Comparison of ENCODE assay signal across 8 cellular contexts in the genomic region with DNA sequence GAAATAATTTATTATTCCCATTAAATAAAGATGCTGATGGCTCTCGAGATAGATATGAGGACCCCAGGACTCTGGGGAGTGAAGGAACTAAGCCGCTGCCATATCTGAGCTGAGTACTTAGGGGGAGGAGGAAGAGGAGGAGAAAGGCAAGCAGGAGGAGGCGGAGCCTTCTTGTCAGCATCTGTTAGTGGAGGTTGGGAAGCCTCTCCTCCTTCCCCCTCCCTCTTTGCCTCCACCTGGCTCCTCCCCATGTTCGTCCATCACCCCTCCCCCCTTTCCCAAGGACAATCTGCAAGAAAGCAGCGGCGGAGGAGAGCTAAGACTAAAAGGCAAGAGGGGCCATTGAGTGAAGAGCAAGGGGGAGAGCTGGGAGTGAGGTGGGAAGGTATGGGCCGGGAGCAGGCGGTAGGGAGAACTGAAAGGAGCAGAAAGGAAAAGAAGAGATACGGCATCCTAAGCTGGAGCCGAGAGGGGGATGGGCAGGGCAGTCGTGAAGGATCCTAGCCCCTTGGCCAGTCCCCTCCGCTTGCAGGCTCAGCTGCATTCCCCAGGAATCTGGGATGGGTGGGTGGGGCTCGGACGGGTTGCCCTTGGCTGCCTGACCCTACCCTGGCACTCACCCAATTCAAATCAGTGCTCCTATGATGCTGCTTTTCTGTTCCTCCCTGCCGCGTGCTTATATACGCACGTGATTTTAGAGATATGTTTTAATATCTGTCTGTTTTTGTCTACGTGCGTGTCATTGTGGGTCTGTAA. TPM values are rescaled to one million over a fixed set of nuclear protein-coding genes. Genes with fewer than 3 reads are reported as not detected.
A peak's percentile ranks its signal among the peaks of the same experiment; 100 is the strongest.
DNase-seq lines count a peak whose midpoint lies in the region; ATAC-seq and TF ChIP-seq lines count a peak whose summit lies in the region.

PFKM (plus strand) TSS at position 287 of the 756 bp plus-strand sequence. CDS start 3,411 bp downstream, outside the sequence.

- ATAC-seq in RWPE2 (ENCODE audit: low read depth) = peak; percentile 99

- peak within 1 kb of the TSS; percentile 85 for H2AFZ ChIP-seq in GM23248

- H3K79me2 ChIP-seq in DOHH2 (ENCODE audit: control insufficient read depth, low read length) = peaks cover 35% of the 10 kb centered on the region
- peaks cover 26% of the 10 kb centered on the region for H3K79me2 ChIP-seq in GM23248 (ENCODE audit: insufficient read depth)

- TF ChIP-seq CTCF in DOHH2 (IDR thresholded peaks at IDR 0.05; ENCODE audit: low read depth, low read length, poor library complexity, severe bottlenecking) (no peak), RWPE2 (IDR thresholded peaks at IDR 0.05; ENCODE audit: poor library complexity, severe bottlenecking) (no peak), fibroblast of pulmonary artery (IDR thresholded peaks at IDR 0.05; ENCODE audit: low read length, missing control alignments) (no peak), nephron (IDR thresholded peaks at IDR 0.05; ENCODE audit: unreplicated experiment in 3 of 3) (no peak)

- H4K20me1 ChIP-seq in DOHH2 (ENCODE audit: control insufficient read depth, insufficient read depth, low read depth, low read length) = no peaks in the 10 kb centered on the region
- H4K20me1 ChIP-seq in GM23248 (ENCODE audit: insufficient read depth) = no peaks in the 10 kb centered on the region

- in situ Hi-C loops in GM23248 (cut with MboI) = no loop called here

- peaks cover 39% of the 10 kb centered on the region for H3K36me3 ChIP-seq in DOHH2 (ENCODE audit: control insufficient read depth, low read length)
- H3K36me3 ChIP-seq in GM23248 (ENCODE audit: low read depth) = no peaks in the 10 kb centered on the region
- H3K36me3 ChIP-seq in RWPE2 (ENCODE audit: low read depth) = peaks cover 20% of the 10 kb centered on the region
- H3K36me3 ChIP-seq in stomach smooth muscle (ENCODE audit: control insufficient read depth in 2 of 2, insufficient read depth in 2 of 2, low read length in 2 of 2) = peaks cover 2 to 6% of the 10 kb centered on the region in 2 donors

- no peaks in the 10 kb centered on the region for H3K9me2 ChIP-seq in DOHH2 (replicated peaks; ENCODE audit: control insufficient read depth, low read length)
- no peaks in the 10 kb centered on the region for H3K9me2 ChIP-seq in GM23248 (ENCODE audit: insufficient read depth)

- H3K27ac Mint-ChIP-seq in activated T-helper 2 cell treated with anti-CD3 and anti-CD28 coated beads, Interferon-gamma antibody, Interleukin-2, Interleukin-4, amounts not matched to agents 10 μg/mL and 5 μg/mL and 100 μg/mL, durations not matched to agents 14 hours and 24 hours and 36 hours = peak within 1 kb of the TSS; percentile 74
- H3K27ac Mint-ChIP-seq in nephron = peak within 1 kb of the TSS; percentile 81 to 96 (median 96)

- H3K4me3 ChIP-seq in DOHH2 (ENCODE audit: low read length) (peak within 1 kb of the TSS; percentile 94), GM23248 (peak within 1 kb of the TSS; percentile 91), RWPE2 (ENCODE audit: severe bottlenecking) (peak within 1 kb of the TSS; percentile 60), fibroblast of pulmonary artery (replicated peaks; ENCODE audit: low read depth, low read length) (peak within 1 kb of the TSS; percentile 71), stomach smooth muscle (ENCODE audit: low read length in 2 of 2) (peak within 1 kb of the TSS; percentile 91 to 98)

- H3K4me1 ChIP-seq in DOHH2 (ENCODE audit: control insufficient read depth, low read length) = peaks cover 32% of the 10 kb centered on the region
- H3K4me1 ChIP-seq in GM23248 (ENCODE audit: insufficient read depth) = peaks cover 5% of the 10 kb centered on the region; the same call in 1 of the 2 replicates
- H3K4me1 ChIP-seq in RWPE2 (ENCODE audit: insufficient read depth, poor library complexity, severe bottlenecking) = peaks cover 3% of the 10 kb centered on the region
- H3K4me1 ChIP-seq in stomach smooth muscle (ENCODE audit: control insufficient read depth, insufficient read depth, low read length) = peaks cover 5% of the 10 kb centered on the region

- H3K4me3 Mint-ChIP-seq in activated T-helper 2 cell treated with anti-CD3 and anti-CD28 coated beads, Interferon-gamma antibody, Interleukin-2, Interleukin-4, amounts not matched to agents 10 μg/mL and 5 μg/mL and 100 μg/mL, durations not matched to agents 14 hours and 24 hours and 36 hours (ENCODE audit: low read depth) = peak within 1 kb of the TSS; percentile 96
- peak within 1 kb of the TSS; percentile 95 to 98 (median 96) for H3K4me3 Mint-ChIP-seq in nephron

- H3K9ac ChIP-seq in GM23248 (peak within 1 kb of the TSS; percentile 81), stomach smooth muscle (ENCODE audit: low read length in 2 of 2) (peak within 1 kb of the TSS; percentile 62 to 77)

- no peaks in the 10 kb centered on the region for H3K9me3 Mint-ChIP-seq in activated T-helper 2 cell treated with anti-CD3 and anti-CD28 coated beads, Interferon-gamma antibody, Interleukin-2, Interleukin-4, amounts not matched to agents 10 μg/mL and 5 μg/mL and 100 μg/mL, durations not matched to agents 14 hours and 24 hours and 36 hours
- H3K9me3 Mint-ChIP-seq in nephron = no peaks in the 10 kb centered on the region

- H3K27me3 Mint-ChIP-seq in activated T-helper 2 cell treated with anti-CD3 and anti-CD28 coated beads, Interferon-gamma antibody, Interleukin-2, Interleukin-4, amounts not matched to agents 10 μg/mL and 5 μg/mL and 100 μg/mL, durations not matched to agents 14 hours and 24 hours and 36 hours (ENCODE audit: low read depth) = peaks cover 18% of the 10 kb centered on the region
- peaks cover 5% of the 10 kb centered on the region for H3K27me3 Mint-ChIP-seq in nephron (ENCODE audit: low read depth)

- H3K9me3 ChIP-seq in DOHH2 (ENCODE audit: control insufficient read depth, insufficient read depth, low read length) (no peaks in the 10 kb centered on the region), GM23248 (ENCODE audit: low read depth) (no peaks in the 10 kb centered on the region), RWPE2 (ENCODE audit: severe bottlenecking) (no peaks in the 10 kb centered on the region), stomach smooth muscle (ENCODE audit: control insufficient read depth in 2 of 2, low read length in 2 of 2) (no peaks in the 10 kb centered on the region)

- DNase-seq in GM23248 = peak; percentile 94
- DNase-seq in LHCN-M2 (ENCODE audit: low read depth) = peak; percentile 86
- DNase-seq in RWPE2 (ENCODE audit: low spot score) = peak; percentile 80
- peak; percentile 69 for DNase-seq in activated T-helper 2 cell treated with anti-CD3 and anti-CD28 coated beads, Interferon-gamma antibody, Interleukin-2, Interleukin-4, amounts not matched to agents 10 μg/mL and 5 μg/mL and 100 μg/mL, durations not matched to agents 14 hours and 24 hours and 36 hours (ENCODE audit: low spot score)
- peak; percentile 94 for DNase-seq in fibroblast of pulmonary artery (ENCODE audit: low read depth)

- peaks cover 3% of the 10 kb centered on the region for H3F3A ChIP-seq in DOHH2 (ENCODE audit: control insufficient read depth, insufficient read depth)
- no peaks in the 10 kb centered on the region for H3F3A ChIP-seq in GM23248 (ENCODE audit: insufficient read depth)

- intact Hi-C loops in activated T-helper 2 cell treated with anti-CD3 and anti-CD28 coated beads, Interferon-gamma antibody, Interleukin-2, Interleukin-4, amounts not matched to agents 10 μg/mL and 5 μg/mL and 100 μg/mL, durations not matched to agents 14 hours and 24 hours and 36 hours (cut with micrococcal nuclease) = loop anchor here (1.0 to 2.0 kb wide), 2 partner anchors 13 to 38 kb away; partner anchors contain the start of genes ASB8 and SENP1

- H3K27ac ChIP-seq in DOHH2 (ENCODE audit: low read depth, low read length) = peak within 1 kb of the TSS; percentile 64
- H3K27ac ChIP-seq in GM23248 = peak within 1 kb of the TSS; percentile 38
- peak within 1 kb of the TSS; percentile 20 for H3K27ac ChIP-seq in RWPE2 (ENCODE audit: poor library complexity, severe bottlenecking)
- peak within 1 kb of the TSS; percentile 49 for H3K27ac ChIP-seq in stomach smooth muscle (ENCODE audit: low read length)

- H3K4me1 Mint-ChIP-seq in activated T-helper 2 cell treated with anti-CD3 and anti-CD28 coated beads, Interferon-gamma antibody, Interleukin-2, Interleukin-4, amounts not matched to agents 10 μg/mL and 5 μg/mL and 100 μg/mL, durations not matched to agents 14 hours and 24 hours and 36 hours (ENCODE audit: low read depth) = peaks cover 20% of the 10 kb centered on the region
- peaks cover 39% of the 10 kb centered on the region for H3K4me1 Mint-ChIP-seq in nephron

- 1 to 2% methylated on average over 20 of the region's 20 CpGs for WGBS in GM23248 (ENCODE audit: low coverage in 1 of 2, low lambda C conversion rate in 2 of 2, missing lambda C conversion rate in 2 of 2), 2 experiments

- H3K36me3 Mint-ChIP-seq in activated T-helper 2 cell treated with anti-CD3 and anti-CD28 coated beads, Interferon-gamma antibody, Interleukin-2, Interleukin-4, amounts not matched to agents 10 μg/mL and 5 μg/mL and 100 μg/mL, durations not matched to agents 14 hours and 24 hours and 36 hours (ENCODE audit: low read depth) = peaks cover 10% of the 10 kb centered on the region
- H3K36me3 Mint-ChIP-seq in nephron (ENCODE audit: low read depth) = peaks cover 18% of the 10 kb centered on the region

- H3K27me3 ChIP-seq in DOHH2 (ENCODE audit: control insufficient read depth, low read length) = no peaks in the 10 kb centered on the region
- no peaks in the 10 kb centered on the region for H3K27me3 ChIP-seq in GM23248 (replicated peaks; ENCODE audit: insufficient read depth)
- H3K27me3 ChIP-seq in RWPE2 (ENCODE audit: insufficient read depth, poor library complexity, severe bottlenecking) = no peaks in the 10 kb centered on the region
- H3K27me3 ChIP-seq in stomach smooth muscle (ENCODE audit: control insufficient read depth in 1 of 2, insufficient read depth in 2 of 2, low read length in 2 of 2) = no peaks in the 10 kb centered on the region

- peak within 1 kb of the TSS; percentile 86 for H3K4me2 ChIP-seq in DOHH2 (ENCODE audit: low read length)
- peak within 1 kb of the TSS; percentile 76 for H3K4me2 ChIP-seq in GM23248 (ENCODE audit: unreplicated experiment)

RNA-seq across cellular contexts. Expression of gene PFKM, which starts in this region (rescaled TPM):
- 35.8 and 41.1 TPM in 2 replicates for total RNA-seq in GM23248 (2014; rRNA removed; shearing (Covaris generic))
- 27.6 and 28.8 TPM in 2 replicates for polyA plus RNA-seq in GM23248 (2016; fragmentation: Nextera tagmentation; extraction: Ambion mirVana)
- 64.9 and 81.9 TPM in 2 replicates for total RNA-seq in LHCN-M2 (2014; rRNA removed)
- polyA plus RNA-seq in LHCN-M2 (2012) = 42.2 TPM
- total RNA-seq in activated T-helper 2 cell treated with anti-CD3 and anti-CD28 coated beads, Interferon-gamma antibody, Interleukin-2, Interleukin-4, amounts not matched to agents 10 μg/mL and 5 μg/mL and 100 μg/mL, durations not matched to agents 14 hours and 24 hours and 36 hours = 55.2 and 67.3 TPM in 2 replicates

Comparison
In these comparisons a context has a peak if more than half of its experiments do, and no peak if none do; other contexts are left out.
1. Peak in every context shown above with its lines: DNase-seq, ATAC-seq, H3K4me3 ChIP-seq and H3K27ac ChIP-seq.